ENCODE assay signal across 11 cellular contexts in genomic region chr5:158287643-158288228, GRCh38.
DNase-seq lines count a peak whose midpoint lies in the region; ATAC-seq, FAIRE-seq and TF ChIP-seq lines count a peak whose summit lies in the region.
"Had no signal": no experiment of that assay in that cellular context is flagged by ENCODE, and none has a peak within 500 bp of the region (broad histone marks: within the 10 kb centered on the region; RNA-seq: fewer than 3 reads in every experiment).

No MANE protein-coding gene starts in this region.

- no peak overlapping the region for H3K4me3 ChIP-seq in AG10803 (ENCODE audit: low read length)
- H3K4me3 ChIP-seq in Karpas-422 (ENCODE audit: low read length): no peak overlapping the region

- H3K9me2 ChIP-seq in Karpas-422 (replicated peaks; ENCODE audit: insufficient read depth, low read length): no peaks in the 10 kb centered on the region

- H3K27ac ChIP-seq in Karpas-422 (ENCODE audit: low read length): no peak overlapping the region

- no peaks in the 10 kb centered on the region for H3K4me1 ChIP-seq in Karpas-422 (ENCODE audit: low read length)

- no peak overlapping the region for H2AFZ ChIP-seq in Karpas-422 (ENCODE audit: low read length)

- H3K27me3 Mint-ChIP-seq in chondrocyte (ENCODE audit: low read depth): no peaks in the 10 kb centered on the region

- FAIRE-seq in HTR-8/SVneo (lab: Jason Lieb, UNC): no peak

- peak overlapping the region; percentile 97 for H3K27ac Mint-ChIP-seq in chondrocyte (ENCODE audit: unreplicated experiment)

- H3K9ac ChIP-seq in Karpas-422 (ENCODE audit: low read length): no peak overlapping the region

- H3K79me2 ChIP-seq in Karpas-422 (ENCODE audit: low read length): no peaks in the 10 kb centered on the region

- no peaks in the 10 kb centered on the region for H3K9me3 ChIP-seq in Karpas-422 (ENCODE audit: low read length)

- no peak overlapping the region for H3K4me2 ChIP-seq in Karpas-422 (ENCODE audit: low read depth, low read length, poor library complexity, severe bottlenecking)

- H3K36me3 Mint-ChIP-seq in chondrocyte (ENCODE audit: low read depth): no peaks in the 10 kb centered on the region
- H3K36me3 Mint-ChIP-seq: activated naive CD4-positive, alpha-beta T cell treated with anti-CD3 and anti-CD28 coated beads, Interleukin-2, amount 50 U/mL, for 72 hours had no signal

- H4K20me1 ChIP-seq in Karpas-422 (ENCODE audit: insufficient read depth, low read depth, low read length): no peaks in the 10 kb centered on the region

- peak overlapping the region; percentile 43 for H3K4me3 Mint-ChIP-seq in chondrocyte (ENCODE audit: unreplicated experiment)

- H3K4me1 Mint-ChIP-seq in chondrocyte (ENCODE audit: low read depth): peaks cover 46% of the 10 kb centered on the region

- no peak for ATAC-seq in GM18498 (IDR thresholded peaks at IDR 0.05; ENCODE audit: unreplicated experiment)
- ATAC-seq in GM19463 (IDR thresholded peaks at IDR 0.05; ENCODE audit: unreplicated experiment): no peak
- ATAC-seq: activated naive CD4-positive, alpha-beta T cell treated with anti-CD3 and anti-CD28 coated beads, Interleukin-2, amount 50 U/mL, for 72 hours had no signal

- peak; percentile 52 for DNase-seq in AG10803 (ENCODE audit: low read depth)
- peak; percentile 3 for DNase-seq in HTR-8/SVneo (ENCODE audit: insufficient read length, low spot score)
- no peak for DNase-seq in chondrocyte (ENCODE audit: low spot score)
- peak; percentile 11 for DNase-seq in mucosa of gallbladder (ENCODE audit: low spot score)
- DNase-seq in Karpas-422: no peak
- no peak for DNase-seq in activated CD4-positive, alpha-beta T cell treated with anti-CD3 and anti-CD28 coated beads, Interleukin-2, amount 50 U/mL, for 48 hours
- DNase-seq: DMS153; stimulated activated CD4-positive, alpha-beta T cell treated with anti-CD3 and anti-CD28 coated beads, Interleukin-1b, Interleukin-23, amount 100 ng/mL, for 48 hours had no signal

- H3K9me3 Mint-ChIP-seq in chondrocyte (ENCODE audit: low read depth): no peaks in the 10 kb centered on the region

- no peaks in the 10 kb centered on the region for H3K27me3 ChIP-seq in Karpas-422 (ENCODE audit: low read length)

- TF ChIP-seq CTCF in AG10803 (conservative IDR thresholded peaks at IDR 0.05; ENCODE audit: low read length): no peak
- peak; percentile 13 for TF ChIP-seq CTCF in chondrocyte (IDR thresholded peaks at IDR 0.05)

- H3K36me3 ChIP-seq in Karpas-422 (ENCODE audit: insufficient read depth, low read length): no peaks in the 10 kb centered on the region

Comparison
In these comparisons a context has a peak if more than half of its experiments do, and no peak if none do; other contexts are left out.
1. DNase-seq: peak in AG10803 (single experiment), HTR-8/SVneo (single experiment) and mucosa of gallbladder (single experiment); none in chondrocyte (single experiment), Karpas-422 (single experiment) and activated CD4-positive, alpha-beta T cell treated with anti-CD3 and anti-CD28 coated beads, Interleukin-2, amount 50 U/mL, for 48 hours (0 of 2).